ENCODE assay signal across 10 cellular contexts in the genomic region with DNA sequence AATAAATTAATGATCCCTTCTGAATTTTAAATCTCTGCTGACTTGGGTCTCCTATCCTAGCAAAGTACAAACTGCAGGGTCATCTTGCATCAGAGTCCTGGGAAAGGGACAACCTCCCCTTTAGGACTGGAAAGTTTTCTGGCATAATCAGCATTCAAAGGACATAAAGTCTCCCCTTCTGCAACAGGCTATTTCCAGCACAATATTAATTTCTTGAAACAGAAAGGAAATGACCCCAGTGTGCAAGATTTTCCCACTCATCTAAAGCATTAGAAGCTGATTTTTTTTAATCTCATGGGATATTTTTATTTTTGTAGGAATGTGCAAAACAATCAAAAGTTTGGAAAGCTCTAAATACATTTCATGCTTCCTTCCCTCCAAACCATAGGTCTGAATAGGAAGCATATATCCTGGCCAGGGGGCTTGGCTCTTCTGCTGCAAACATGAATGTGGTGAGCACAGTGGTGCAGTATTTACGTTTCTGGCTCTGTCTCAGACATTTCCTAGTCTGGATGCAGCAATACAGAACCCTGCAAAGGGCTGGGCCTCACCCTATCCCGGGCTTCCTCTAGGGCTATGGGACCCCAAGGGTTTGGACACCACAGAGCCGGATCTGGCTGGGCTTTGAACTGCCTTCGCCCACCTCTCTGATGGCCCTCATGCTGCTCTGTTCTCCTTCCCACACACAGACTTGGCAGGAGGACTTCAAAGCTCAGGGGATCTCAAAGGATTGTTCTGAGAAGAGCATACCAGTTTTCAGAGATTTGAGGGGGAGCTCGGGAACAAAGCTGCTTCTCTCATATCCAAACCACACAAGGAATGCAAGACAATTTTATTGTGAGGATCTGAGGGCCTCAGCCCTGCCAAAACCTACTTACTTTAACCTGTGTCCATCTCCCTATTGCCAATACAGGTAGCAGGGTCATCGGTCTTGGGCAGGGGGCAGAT.
A peak's percentile ranks its signal among the peaks of the same experiment; 100 is the strongest.
DNase-seq lines count a peak whose midpoint lies in the region; ATAC-seq and TF ChIP-seq lines count a peak whose summit lies in the region.
"Had no signal": no experiment of that assay in that cellular context is flagged by ENCODE, and none has a peak within 500 bp of the region (broad histone marks: within the 10 kb centered on the region; RNA-seq: fewer than 3 reads in every experiment).

No MANE protein-coding gene starts in this region.

- no peaks in the 10 kb centered on the region for H3K79me2 ChIP-seq in parathyroid adenoma

- peak overlapping the region; percentile 57 for H3K27ac ChIP-seq in parathyroid adenoma

- H3K4me1 ChIP-seq in adipocyte (ENCODE audit: control insufficient read depth, insufficient read depth, low read length) (peaks cover 51% of the 10 kb centered on the region), parathyroid adenoma (no peaks in the 10 kb centered on the region)

- H3K4me2 ChIP-seq in parathyroid adenoma (ENCODE audit: low read length), result no peak overlapping the region

- H3K27me3 ChIP-seq in adipocyte (replicated peaks; ENCODE audit: control insufficient read depth, insufficient read depth, low read length), result no peaks in the 10 kb centered on the region
- no peaks in the 10 kb centered on the region for H3K27me3 ChIP-seq in parathyroid adenoma (ENCODE audit: control insufficient read depth, insufficient read depth, low read length)

- H3K36me3 ChIP-seq in adipocyte (ENCODE audit: control insufficient read depth, insufficient read depth, low read length, severe bottlenecking) (peaks cover 3% of the 10 kb centered on the region), parathyroid adenoma (ENCODE audit: control insufficient read depth, insufficient read depth, low read length) (no peaks in the 10 kb centered on the region)

- H3K4me3 ChIP-seq in AG04449 (ENCODE audit: low read depth, low read length) (no peak overlapping the region), adipocyte (ENCODE audit: low read length) (peak overlapping the region; percentile 55), fibroblast of villous mesenchyme (ENCODE audit: low read depth, low read length) (no peak overlapping the region), parathyroid adenoma (ENCODE audit: low read depth, low read length) (no peak overlapping the region)

- peak; percentile 60 for DNase-seq in AG04449 (ENCODE audit: low read depth, low spot score)
- peak; percentile 86 for DNase-seq in adipocyte (ENCODE audit: low read depth)
- peak; percentile 72 for DNase-seq in fibroblast of villous mesenchyme (ENCODE audit: low read depth)
- no peak for DNase-seq in NOMO-1 (lab: John Stamatoyannopoulos, UW; ENCODE audit: unreplicated experiment in 2 of 2)
- DNase-seq: glutamatergic neuron, NCI-H345 had no signal

- POLR2A ChIA-PET in AG04449 (lab: Yijun Ruan, JAX), result interaction anchor here (0.6 to 2.0 kb wide), 6 partner anchors 18 to 76 kb away, joined by 3 to 7 read pairs (median 4); no protein-coding TSS in a partner anchor

- ATAC-seq in GM21717 (IDR thresholded peaks at IDR 0.05; ENCODE audit: unreplicated experiment) (no peak), HG02885 (IDR thresholded peaks at IDR 0.05; ENCODE audit: poor library complexity, unreplicated experiment) (no peak), GM21390 (IDR thresholded peaks at IDR 0.05; ENCODE audit: unreplicated experiment) (no peak)

- CTCF ChIA-PET in AG04449 (lab: Yijun Ruan, JAX), result interaction anchor here (0.6 to 1.1 kb wide), 3 partner anchors 102 to 120 kb away, joined by 3 to 5 read pairs (median 4); no protein-coding TSS in a partner anchor

- H3K9ac ChIP-seq in adipocyte (ENCODE audit: low read length) (peak overlapping the region; percentile 78), parathyroid adenoma (no peak overlapping the region)

- H3K9me3 ChIP-seq in adipocyte (ENCODE audit: control insufficient read depth, low read length) (no peaks in the 10 kb centered on the region), parathyroid adenoma (ENCODE audit: control insufficient read depth, low read length) (no peaks in the 10 kb centered on the region)

- no peak overlapping the region for H2AFZ ChIP-seq in parathyroid adenoma

- TF ChIP-seq CTCF in AG04449 (IDR thresholded peaks at IDR 0.05; ENCODE audit: insufficient read depth, low read length, missing control alignments) (no peak), fibroblast of villous mesenchyme (IDR thresholded peaks at IDR 0.05; ENCODE audit: insufficient read depth, low read depth, low read length) (no peak), parathyroid adenoma (IDR thresholded peaks at IDR 0.05) (no peak)

Comparison
In these comparisons a context has a peak if more than half of its experiments do, and no peak if none do; other contexts are left out.
1. DNase-seq: peak in AG04449 (single experiment), adipocyte (single experiment) and fibroblast of villous mesenchyme (single experiment); none in NOMO-1 (0 of 2).